Comparison of ENCODE assay signal across 34 cellular contexts in genomic region chr1:54823670-54824069, GRCh38. TPM values are rescaled to one million over a fixed set of nuclear protein-coding genes. Genes with fewer than 3 reads are reported as not detected.
"Had no signal": no experiment of that assay in that cellular context is flagged by ENCODE, and none has a peak within 500 bp of the region (broad histone marks: within the 10 kb centered on the region; RNA-seq: fewer than 3 reads in every experiment).

No MANE protein-coding gene starts in this region.

- H3K4me1 ChIP-seq: adrenal gland, body of pancreas, breast epithelium had no signal

- FAIRE-seq: astrocyte, TTC549 had no signal

- H3K27ac ChIP-seq: adrenal gland, body of pancreas, brain microvascular endothelial cell, breast epithelium, VCaP had no signal

- H3K4me3 ChIP-seq: adrenal gland, body of pancreas, breast epithelium had no signal

- H3K36me3 ChIP-seq: adrenal gland, brain microvascular endothelial cell, breast epithelium had no signal

- ATAC-seq: activated CD8-positive, alpha-beta T cell treated with anti-CD3 and anti-CD28 coated beads for 36 hours; activated naive CD4-positive, alpha-beta T cell treated with anti-CD3 and anti-CD28 coated beads, Interleukin-2, amount 50 U/mL, for 72 hours; activated T-cell treated with anti-CD3 and anti-CD28 coated beads, Interleukin-2, amount 50 U/mL, for 4 hours; activated T-cell treated with anti-CD3 and anti-CD28 coated beads, Interleukin-2, amount 50 U/mL, for 72 hours; activated T-helper 17 cell treated with anti-CD3 and anti-CD28 coated beads, Interleukin-2, amount 50 U/mL, for 72 hours; body of pancreas had no signal

- H3K27me3 ChIP-seq: adrenal gland, body of pancreas, brain microvascular endothelial cell, breast epithelium had no signal

- DNase-seq: activated B cell treated with CpG ODN at 0.5 μM for 24 hours; activated CD4-positive, alpha-beta memory T cell treated with anti-CD3 and anti-CD28 coated beads for 36 hours; activated CD4-positive, alpha-beta T cell treated with anti-CD3 and anti-CD28 coated beads for 4 hours; activated CD4-positive, alpha-beta T cell treated with anti-CD3 and anti-CD28 coated beads, Interleukin-2, amount 10 ng/mL, durations not matched to agents 24 days and 14 days; activated CD4-positive, alpha-beta T cell treated with anti-CD3 and anti-CD28 coated beads, Interleukin-2, amount 50 U/mL, for 1 hour; activated CD4-positive, alpha-beta T cell treated with anti-CD3 and anti-CD28 coated beads, Interleukin-2, amount 50 U/mL, for 4 hours; activated CD4-positive, CD25-positive, alpha-beta regulatory T cell treated with anti-CD3 and anti-CD28 coated beads, Interleukin-2, amount 50 U/mL, for 72 hours; activated CD8-positive, alpha-beta memory T cell treated with anti-CD3 and anti-CD28 coated beads, Interleukin-2, amount 50 U/mL, for 4 hours; activated CD8-positive, alpha-beta T cell treated with anti-CD3 and anti-CD28 coated beads for 36 hours; activated effector memory CD4-positive, alpha-beta T cell treated with anti-CD3 and anti-CD28 coated beads, Interleukin-2, amount 50 U/mL, for 16 hours; activated gamma-delta T cell treated with Interleukin-2 at 50 U/mL for 16 hours; activated naive CD4-positive, alpha-beta T cell; activated naive CD4-positive, alpha-beta T cell treated with anti-CD3 and anti-CD28 coated beads for 36 hours; activated naive CD4-positive, alpha-beta T cell treated with anti-CD3 and anti-CD28 coated beads, Interleukin-2, amount 50 U/mL, for 16 hours; activated naive CD8-positive, alpha-beta T cell treated with anti-CD3 and anti-CD28 coated beads for 36 hours; activated T-cell treated with anti-CD3 and anti-CD28 coated beads for 4 hours; activated T-cell treated with anti-CD3 and anti-CD28 coated beads, Interleukin-2, amount 50 U/mL, for 1 hour; activated T-cell treated with anti-CD3 and anti-CD28 coated beads, Interleukin-2, amount 50 U/mL, for 4 hours; activated T-cell treated with anti-CD3 and anti-CD28 coated beads, Interleukin-2, amount 50 U/mL, for 72 hours; amniotic stem cell; aorta; body of pancreas; brain microvascular endothelial cell; central memory CD4-positive, alpha-beta T cell; T-helper 1 cell; T-helper 2 cell; T-helper 9 cell had no signal

RNA-seq across cellular contexts. Expression of gene TTC22, which starts 22.5 kb away (rescaled TPM):
- total RNA-seq: astrocyte had no signal
